Comparison of ENCODE assay signal across 8 cellular contexts in genomic region chr6:27872634-27873028, GRCh38. TPM values are rescaled to one million over a fixed set of nuclear protein-coding genes. Genes with fewer than 3 reads are reported as not detected.
DNase-seq lines count a peak whose midpoint lies in the region; TF ChIP-seq lines count a peak whose summit lies in the region.

No MANE protein-coding gene starts in this region.

- TF ChIP-seq CTCF in brain (conservative IDR thresholded peaks at IDR 0.05) (no peak), mesothelial cell of epicardium (IDR thresholded peaks at IDR 0.05; ENCODE audit: unreplicated experiment) (no peak)

- peak overlapping the region; percentile 98 for H3K27ac Mint-ChIP-seq in activated T-cell treated with anti-CD3 and anti-CD28 coated beads, Interleukin-2, amount 50 U/mL, for 24 hours
- H3K27ac Mint-ChIP-seq in brain (peak overlapping the region; percentile 91 to 95 (median 93)), mesothelial cell of epicardium (peak overlapping the region; percentile 99)

- H3K4me1 Mint-ChIP-seq in activated T-cell treated with anti-CD3 and anti-CD28 coated beads, Interleukin-2, amount 50 U/mL, for 24 hours (ENCODE audit: low read depth) = peaks cover 46% of the 10 kb centered on the region
- H3K4me1 Mint-ChIP-seq in brain (peaks cover 45% of the 10 kb centered on the region), mesothelial cell of epicardium (peaks cover 32% of the 10 kb centered on the region)

- no peak for DNase-seq in activated T-cell treated with anti-CD3 and anti-CD28 coated beads, Interleukin-2, amount 50 U/mL, for 24 hours
- no peak for DNase-seq in activated T-cell treated with anti-CD3 and anti-CD28 coated beads for 4 hours
- DNase-seq in KG1 (lab: John Stamatoyannopoulos, UW) = peak; percentile 73
- no peak for DNase-seq in mesothelial cell of epicardium (ENCODE audit: low spot score in 2 of 2, unreplicated experiment in 2 of 2)
- no peak for DNase-seq in NCI-H2081 (lab: John Stamatoyannopoulos, UW)
- DNase-seq in HK-2 (ENCODE audit: unreplicated experiment) = no peak
- no peak for DNase-seq in GM19240 (ENCODE audit: insufficient read length, low spot score)

- H3K9me3 Mint-ChIP-seq in activated T-cell treated with anti-CD3 and anti-CD28 coated beads, Interleukin-2, amount 50 U/mL, for 24 hours = no peaks in the 10 kb centered on the region
- peaks cover 0 to 10% (median 3%) of the 10 kb centered on the region in 5 experiments for H3K9me3 Mint-ChIP-seq in brain
- no peaks in the 10 kb centered on the region for H3K9me3 Mint-ChIP-seq in mesothelial cell of epicardium

- peaks cover 3% of the 10 kb centered on the region for H3K27me3 Mint-ChIP-seq in activated T-cell treated with anti-CD3 and anti-CD28 coated beads, Interleukin-2, amount 50 U/mL, for 24 hours
- H3K27me3 Mint-ChIP-seq in brain (peaks cover 16% of the 10 kb centered on the region), mesothelial cell of epicardium (ENCODE audit: low read depth) (no peaks in the 10 kb centered on the region)

- peaks cover 7% of the 10 kb centered on the region for H3K36me3 Mint-ChIP-seq in activated T-cell treated with anti-CD3 and anti-CD28 coated beads, Interleukin-2, amount 50 U/mL, for 24 hours (ENCODE audit: low read depth)
- H3K36me3 Mint-ChIP-seq in brain = no peaks in the 10 kb centered on the region
- no peaks in the 10 kb centered on the region for H3K36me3 Mint-ChIP-seq in mesothelial cell of epicardium

- peak overlapping the region; percentile 84 for H3K4me3 Mint-ChIP-seq in activated T-cell treated with anti-CD3 and anti-CD28 coated beads, Interleukin-2, amount 50 U/mL, for 24 hours
- H3K4me3 Mint-ChIP-seq in brain (peak overlapping the region; percentile 85 to 98 (median 91)), mesothelial cell of epicardium (peak overlapping the region; percentile 90)

RNA-seq across cellular contexts. Expression of gene OR2B2, which starts 39.6 kb away (rescaled TPM):
- polyA plus RNA-seq in brain (ENCODE audit: insufficient read depth, low read depth, low replicate concordance) = not detected
- total RNA-seq in mesothelial cell of epicardium = not detected in 3 replicates
